32 cellular contexts compared by ENCODE assay signal in genomic region chr7:1022356-1022755, GRCh38. TPM values are rescaled to one million over a fixed set of nuclear protein-coding genes. Genes with fewer than 3 reads are reported as not detected.
A peak's percentile ranks its signal among the peaks of the same experiment; 100 is the strongest.
DNase-seq lines count a peak whose midpoint lies in the region; ATAC-seq and TF ChIP-seq lines count a peak whose summit lies in the region.
"Had no signal": no experiment of that assay in that cellular context is flagged by ENCODE, and none has a peak within 500 bp of the region (broad histone marks: within the 10 kb centered on the region; RNA-seq: fewer than 3 reads in every experiment).

No MANE protein-coding gene starts in this region.

- no peak for TF ChIP-seq POLR2A in spleen (IDR thresholded peaks at IDR 0.05)

- H3K27me3 Mint-ChIP-seq in T-helper 2 cell treated with Interferon-gamma antibody and Interleukin-4, amounts not matched to agents 5 μg/mL and 100 μg/mL, for 36 hours (ENCODE audit: low read depth), result no peaks in the 10 kb centered on the region
- H3K27me3 Mint-ChIP-seq in activated B cell treated with CpG ODN at 0.5 μM for 24 hours, result no peaks in the 10 kb centered on the region
- H3K27me3 Mint-ChIP-seq: CD4-positive, CD25-positive, alpha-beta regulatory T cell had no signal

- H3K9me3 ChIP-seq in spleen, result peaks cover 0 to 16% (median 4%) of the 10 kb centered on the region in 8 donors
- H3K9me3 ChIP-seq: BE2C had no signal

- H3K4me1 ChIP-seq in spleen, result peaks cover 19 to 59% (median 44%) of the 10 kb centered on the region in 6 donors
- H3K4me1 ChIP-seq: BE2C had no signal

- DNase-seq in T-helper 2 cell treated with Interferon-gamma antibody and Interleukin-4, amounts not matched to agents 5 μg/mL and 100 μg/mL, for 36 hours (ENCODE audit: low spot score), result no peak
- DNase-seq in T-helper 2 cell, result no peak
- no peak for DNase-seq in activated B cell treated with CpG ODN at 0.5 μM for 24 hours
- DNase-seq in spleen, result peak; percentile 52
- DNase-seq in NCI-H2196 treated with DMSO at 0.1 percent for 48 hours (lab: John Stamatoyannopoulos, UW; ENCODE audit: unreplicated experiment), result no peak
- no peak for DNase-seq in effector CD4-positive, alpha-beta T cell
- DNase-seq: BE2C; CD4-positive, CD25-positive, alpha-beta regulatory T cell; DMS153; DND-41; HCEC 1CT; Kasumi-1; MV-4-11; NCI-H1105; NCI-H1436 treated with DMSO at 0.1 percent for 48 hours; NCI-H187 treated with DMSO at 0.1 percent for 48 hours; NCI-H2107; NCI-H446 treated with DMSO at 0.1 percent for 48 hours; NCI-H526; NCI-H82; NK-92 treated with Interleukin-12 subunit alpha and Interleukin-12 subunit beta, amount 100 ng/mL, for 24 hours; PC-9; Right ventricle myocardium superior had no signal

- peaks cover 20% of the 10 kb centered on the region for H3K36me3 Mint-ChIP-seq in T-helper 2 cell treated with Interferon-gamma antibody and Interleukin-4, amounts not matched to agents 5 μg/mL and 100 μg/mL, for 36 hours (ENCODE audit: low read depth)
- H3K36me3 Mint-ChIP-seq in activated B cell treated with CpG ODN at 0.5 μM for 24 hours (ENCODE audit: low read depth), result peaks cover 53% of the 10 kb centered on the region

- ATAC-seq in activated B cell treated with CpG ODN at 0.5 μM for 24 hours (ENCODE audit: low read depth) (no peak), GM21825 (IDR thresholded peaks at IDR 0.05; ENCODE audit: unreplicated experiment) (no peak)
- ATAC-seq: HepG2, K562 had no signal

- H3K9me3 Mint-ChIP-seq in T-helper 2 cell treated with Interferon-gamma antibody and Interleukin-4, amounts not matched to agents 5 μg/mL and 100 μg/mL, for 36 hours, result no peaks in the 10 kb centered on the region
- H3K9me3 Mint-ChIP-seq in activated B cell treated with CpG ODN at 0.5 μM for 24 hours, result no peaks in the 10 kb centered on the region

- peaks cover 7% of the 10 kb centered on the region for H3K4me1 Mint-ChIP-seq in T-helper 2 cell treated with Interferon-gamma antibody and Interleukin-4, amounts not matched to agents 5 μg/mL and 100 μg/mL, for 36 hours (ENCODE audit: low read depth)
- peaks cover 70% of the 10 kb centered on the region for H3K4me1 Mint-ChIP-seq in activated B cell treated with CpG ODN at 0.5 μM for 24 hours

- no peak overlapping the region for H3K4me3 Mint-ChIP-seq in T-helper 2 cell treated with Interferon-gamma antibody and Interleukin-4, amounts not matched to agents 5 μg/mL and 100 μg/mL, for 36 hours
- peak overlapping the region; percentile 82 for H3K4me3 Mint-ChIP-seq in activated B cell treated with CpG ODN at 0.5 μM for 24 hours
- H3K4me3 Mint-ChIP-seq: CD4-positive, CD25-positive, alpha-beta regulatory T cell had no signal

- H3K27me3 ChIP-seq in spleen (replicated peaks in 1 of 7), result peaks cover 0 to under 1% (median 0%) of the 10 kb centered on the region in 7 donors
- H3K27me3 ChIP-seq: BE2C, SJSA1 had no signal

- POLR2A ChIA-PET in activated B cell treated with CpG ODN at 0.5 μM for 24 hours (lab: Charles Lee), result interaction anchor here (1.0 to 7.7 kb wide), 11 partner anchors 8 to 116 kb away, joined by 3 to 148 read pairs (median 7); partner anchors contain the start of genes COX19 and GPR146

- intact Hi-C loops in activated B cell treated with CpG ODN at 0.5 μM for 24 hours (cut with micrococcal nuclease) (loop anchor here (10.0 kb wide), 2 partner anchors 208 to 1292 kb away; partner anchors contain the start of gene SNX8), spleen (cut with DNase I; ENCODE audit: low total_unique reads) (no loop called here)

- TF ChIP-seq CTCF in activated B cell treated with CpG ODN at 0.5 μM for 24 hours (IDR thresholded peaks at IDR 0.05), result no peak
- TF ChIP-seq CTCF in spleen (IDR thresholded peaks at IDR 0.05 in 8 of 11, conservative IDR thresholded peaks at IDR 0.05 in 3 of 11), result no peak

- H3K27ac Mint-ChIP-seq in T-helper 2 cell treated with Interferon-gamma antibody and Interleukin-4, amounts not matched to agents 5 μg/mL and 100 μg/mL, for 36 hours, result peak overlapping the region; percentile 41
- H3K27ac Mint-ChIP-seq in activated B cell treated with CpG ODN at 0.5 μM for 24 hours, result peak overlapping the region; percentile 89
- H3K27ac Mint-ChIP-seq: CD4-positive, CD25-positive, alpha-beta regulatory T cell had no signal

- WGBS in spleen, 5 donors, result 94 to 98% (median 96%) methylated on average over 17 of the region's 17 CpGs

- H3K4me3 ChIP-seq in spleen, result no peak overlapping the region
- H3K4me3 ChIP-seq: K562, PC-9, SJSA1 had no signal

- H3K36me3 ChIP-seq in spleen, result peaks cover 0 to 64% (median 12%) of the 10 kb centered on the region in 6 donors

- CTCF ChIA-PET in activated B cell treated with CpG ODN at 0.5 μM for 24 hours (lab: Charles Lee), result interaction anchor here (1.1 to 9.5 kb wide), 3 partner anchors 22 to 43 kb away, joined by 6 to 55 read pairs (median 31); partner anchors contain the start of gene GPR146

- no peak overlapping the region for H3K27ac ChIP-seq in spleen
- H3K27ac ChIP-seq: 22Rv1, PC-9, SJSA1 had no signal

RNA-seq across cellular contexts. Expression of gene GPR146, which starts 22.0 kb away (rescaled TPM):
- total RNA-seq in activated B cell treated with CpG ODN at 0.5 μM for 24 hours, result 6.2 and 6.9 TPM in 2 replicates
- 10 to 100 TPM in 5 of 7 donors, 1 to 10 TPM in 2; 7.1 to 19.2 (median 13.3) TPM for total RNA-seq in spleen
- polyA plus RNA-seq in spleen, result 1 to 10 TPM; 3.9 to 7.3 (median 5.0) TPM

RNA-seq across cellular contexts. Expression of gene CYP2W1, which starts 39.4 kb away (rescaled TPM):
- total RNA-seq in activated B cell treated with CpG ODN at 0.5 μM for 24 hours (not detected in 2 replicates), spleen (1 to 10 TPM in 1 of 7 donors, under 1 TPM in 4, not detected in 2; 0.13 to 1.2 (median 0.51) TPM)
- under 1 TPM; 0.05 to 0.80 (median 0.28) TPM for polyA plus RNA-seq in spleen
- total RNA-seq: CD4-positive, CD25-positive, alpha-beta regulatory T cell; H1; HT1080; K562; M059J; PC-9; Right ventricle myocardium superior; RPMI7951; SJSA1 had no signal
- polyA plus RNA-seq: CD4-positive, CD25-positive, alpha-beta regulatory T cell; H1; K562 had no signal

RNA-seq across cellular contexts. Expression of gene COX19, which starts 47.0 kb away (rescaled TPM):
- 21.2 and 24.5 TPM in 2 replicates for total RNA-seq in activated B cell treated with CpG ODN at 0.5 μM for 24 hours
- 10 to 100 TPM; 12.4 to 29.1 (median 18.9) TPM for total RNA-seq in spleen
- 1 to 10 TPM; 7.1 to 8.9 (median 7.2) TPM for polyA plus RNA-seq in spleen
